1 cellular context compared by ENCODE assay signal in genomic region chr11:125114518-125114917, GRCh38.
TF ChIP-seq lines count a peak whose summit lies in the region.

No MANE protein-coding gene starts in this region.

TF ChIP-seq in GM12878, 131 proteins besides CTCF, POLR2A, EP300 and RAD21:
- TF ChIP-seq RELB (IDR thresholded peaks at IDR 0.05; ENCODE audit: low read depth) (no peak), DPF2 (IDR thresholded peaks at IDR 0.05) (no peak), ELK1 (IDR thresholded peaks at IDR 0.05; ENCODE audit: low read depth, low read length) (no peak), ZBTB33 (IDR thresholded peaks at IDR 0.05) (peak; percentile 66; the same call in 1 of the 2 replicates), ZNF274 (IDR thresholded peaks at IDR 0.05; ENCODE audit: insufficient read depth, insufficient read length) (no peak), PAX5 (IDR thresholded peaks at IDR 0.05; ENCODE audit: borderline replicate concordance, low read depth, low read length) (no peak), IRF4 (IDR thresholded peaks at IDR 0.05; ENCODE audit: low read depth, low read length) (no peak), NFIC (IDR thresholded peaks at IDR 0.05; ENCODE audit: low read depth, low read length) (no peak)
